Comparison of ENCODE assay signal across 12 cellular contexts in genomic region chr10:78165172-78165571, GRCh38.
"Had no signal": no experiment of that assay in that cellular context is flagged by ENCODE, and none has a peak within 500 bp of the region (broad histone marks: within the 10 kb centered on the region; RNA-seq: fewer than 3 reads in every experiment).

No MANE protein-coding gene starts in this region.

- H3K36me3 ChIP-seq: SJSA1 had no signal

- FAIRE-seq: RCC 7860 had no signal

- DNase-seq: KBM-7; MV-4-11; NCI-H1048; NCI-H1436 treated with DMSO at 0.1 percent for 48 hours; NCI-H2029 treated with DMSO at 0.1 percent for 48 hours; NK-92 treated with Interleukin-12 subunit alpha and Interleukin-12 subunit beta, amount 100 ng/mL, for 24 hours; Right ventricle myocardium superior; RPMI8226; SIG-M5 had no signal

- H3K4me3 ChIP-seq: SJSA1, SK-N-MC had no signal

- H3K9me3 ChIP-seq: SJSA1 had no signal

- H3K27me3 ChIP-seq: SJSA1 had no signal

- H3K27ac ChIP-seq: SJSA1, SK-N-MC had no signal
